ENCODE assay signal across 20 cellular contexts in the genomic region with DNA sequence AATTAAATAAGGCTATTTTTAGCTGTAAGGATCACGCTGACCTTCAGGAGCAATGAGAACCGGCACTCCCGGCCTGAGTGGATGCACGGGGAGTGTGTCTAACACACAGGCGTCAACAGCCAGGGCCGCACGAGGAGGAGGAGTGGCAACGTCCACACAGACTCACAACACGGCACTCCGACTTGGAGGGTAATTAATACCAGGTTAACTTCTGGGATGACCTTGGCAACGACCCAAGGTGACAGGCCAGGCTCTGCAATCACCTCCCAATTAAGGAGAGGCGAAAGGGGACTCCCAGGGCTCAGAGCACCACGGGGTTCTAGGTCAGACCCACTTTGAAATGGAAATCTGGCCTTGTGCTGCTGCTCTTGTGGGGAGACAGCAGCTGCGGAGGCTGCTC.
DNase-seq lines count a peak whose midpoint lies in the region; ATAC-seq and TF ChIP-seq lines count a peak whose summit lies in the region.
"Had no signal": no experiment of that assay in that cellular context is flagged by ENCODE, and none has a peak within 500 bp of the region (broad histone marks: within the 10 kb centered on the region; RNA-seq: fewer than 3 reads in every experiment).

No MANE protein-coding gene starts in this region.

- H3K4me1 ChIP-seq in left ventricle myocardium inferior (peaks cover 11% of the 10 kb centered on the region), psoas muscle (peaks cover 8% of the 10 kb centered on the region), PC-9 (replicated peaks; ENCODE audit: insufficient read depth) (no peaks in the 10 kb centered on the region; the same call in 1 of the 2 replicates)

- TF ChIP-seq CTCF in left ventricle myocardium inferior (IDR thresholded peaks at IDR 0.05; ENCODE audit: borderline replicate concordance) = no peak
- TF ChIP-seq CTCF in psoas muscle (IDR thresholded peaks at IDR 0.05) = no peak
- TF ChIP-seq CTCF in PC-9 (conservative IDR thresholded peaks at IDR 0.05) = no peak

- 37 to 62% (median 43%) methylated on average over 14 of the region's 14 CpGs for WGBS in psoas muscle, 3 donors

- peak overlapping the region; percentile 31 for H3K27ac ChIP-seq in left ventricle myocardium inferior (replicated peaks)
- H3K27ac ChIP-seq in psoas muscle = no peak overlapping the region
- H3K27ac ChIP-seq in PC-9 = no peak overlapping the region
- H3K27ac ChIP-seq: GM23248 had no signal

- no peaks in the 10 kb centered on the region for H3F3A ChIP-seq in PC-9 (ENCODE audit: insufficient read depth, low read depth)

- H3K4me3 ChIP-seq in left ventricle myocardium inferior (no peak overlapping the region), psoas muscle (no peak overlapping the region), PC-9 (no peak overlapping the region)
- H3K4me3 ChIP-seq: GM23248 had no signal

- no TSS peak for BruUV-seq in PC-9 (replicated peaks; lab: Mats Ljungman, UMichigan)

- CTCF ChIA-PET in PC-9 (lab: Charles Lee) = no interaction called here

- peak; percentile 58 for DNase-seq in activated effector memory CD4-positive, alpha-beta T cell treated with anti-CD3 and anti-CD28 coated beads, Interleukin-2, amount 50 U/mL, for 16 hours
- no peak for DNase-seq in activated effector memory CD4-positive, alpha-beta T cell treated with Interleukin-2 at 50 U/mL for 16 hours
- DNase-seq in left ventricle myocardium inferior (peak; percentile 48), psoas muscle (no peak), putamen (ENCODE audit: low spot score) (no peak), dedifferentiated amniotic fluid mesenchymal stem cell (ENCODE audit: extremely low spot score) (no peak), PC-9 (no peak)
- DNase-seq: BE2C; CD4-positive, CD25-positive, alpha-beta regulatory T cell; COR-L47; DMS 273 treated with DMSO at 0.1 percent for 48 hours; DND-41; GM23248; HCEC 1CT; IMR-90; NCI-H1417 treated with DMSO at 0.1 percent for 48 hours; NCI-H187 treated with DMSO at 0.1 percent for 48 hours; NCI-H226; NCI-H526 treated with DMSO at 0.1 percent for 48 hours; SHP77 treated with DMSO at 0.1 percent for 48 hours had no signal

- H3K4me2 ChIP-seq in PC-9 = no peak overlapping the region

- H3K27me3 ChIP-seq in left ventricle myocardium inferior (ENCODE audit: low read depth) (no peaks in the 10 kb centered on the region), psoas muscle (ENCODE audit: insufficient read depth in 3 of 3, low read length in 2 of 3) (no peaks in the 10 kb centered on the region), PC-9 (ENCODE audit: insufficient read depth, low read depth) (no peaks in the 10 kb centered on the region)
- H3K27me3 ChIP-seq: BE2C had no signal

- POLR2A ChIA-PET in PC-9 (lab: Charles Lee; ENCODE audit: unreplicated experiment) = no interaction called here

- peak in 3 of 4 donors; percentile 57 to 70 (median 62) for ATAC-seq in psoas muscle

- no peak overlapping the region for H2AFZ ChIP-seq in PC-9
- H2AFZ ChIP-seq: GM23248 had no signal

- H4K20me1 ChIP-seq in PC-9 (ENCODE audit: insufficient read depth) = no peaks in the 10 kb centered on the region

- H3K79me2 ChIP-seq in PC-9 (ENCODE audit: low read depth) = no peaks in the 10 kb centered on the region

- H3K9me3 ChIP-seq in left ventricle myocardium inferior (replicated peaks) = no peaks in the 10 kb centered on the region
- no peaks in the 10 kb centered on the region for H3K9me3 ChIP-seq in psoas muscle
- no peaks in the 10 kb centered on the region for H3K9me3 ChIP-seq in PC-9 (ENCODE audit: insufficient read depth, low read depth)
- H3K9me3 ChIP-seq: BE2C had no signal

- H3K9me2 ChIP-seq in PC-9 (ENCODE audit: insufficient read depth) = no peaks in the 10 kb centered on the region

- intact Hi-C loops in left ventricle myocardium inferior (cut with micrococcal nuclease) (no loop called here), psoas muscle (cut with DNase I) (no loop called here), PC-9 (cut with micrococcal nuclease; ENCODE audit: unreplicated experiment) (no loop called here)

- peaks cover 74% of the 10 kb centered on the region for H3K36me3 ChIP-seq in left ventricle myocardium inferior
- peaks cover 4 to 53% of the 10 kb centered on the region in 2 donors for H3K36me3 ChIP-seq in psoas muscle (ENCODE audit: insufficient read depth in 1 of 2, low read depth in 1 of 2)
- H3K36me3 ChIP-seq in PC-9 (ENCODE audit: low read depth) = no peaks in the 10 kb centered on the region

Comparison
In these comparisons a context has a peak if more than half of its experiments do, and no peak if none do; other contexts are left out.
1. DNase-seq: peak in activated effector memory CD4-positive, alpha-beta T cell treated with anti-CD3 and anti-CD28 coated beads, Interleukin-2, amount 50 U/mL, for 16 hours (single experiment) and left ventricle myocardium inferior (single experiment); none in activated effector memory CD4-positive, alpha-beta T cell treated with Interleukin-2 at 50 U/mL for 16 hours (single experiment), psoas muscle (0 of 2), putamen (single experiment), dedifferentiated amniotic fluid mesenchymal stem cell (single experiment) and PC-9 (0 of 2).